ENCODE assay signal across 8 cellular contexts in genomic region chr17:22600904-22601303, GRCh38.
DNase-seq lines count a peak whose midpoint lies in the region; TF ChIP-seq lines count a peak whose summit lies in the region.
"Not testable (repeated sequence)": the region's sequence is repeated elsewhere in the genome, so short reads cannot be mapped to it uniquely, and the experiment has no call there.

No MANE protein-coding gene starts in this region.

- not testable (repeated sequence) for H3K9ac ChIP-seq in SK-N-SH

- not testable (repeated sequence) for H2AFZ ChIP-seq in SK-N-SH (ENCODE audit: low read depth)

- not testable (repeated sequence) for H3K36me3 Mint-ChIP-seq in type B pancreatic cell

- not testable (repeated sequence) for H3K4me1 ChIP-seq in SK-N-SH (ENCODE audit: control insufficient read depth in 1 of 2, insufficient read depth in 2 of 2, low read depth in 1 of 2, low read length in 1 of 2)

- POLR2A ChIA-PET in SK-N-SH (lab: Yijun Ruan, JAX) = not testable (repeated sequence)

- H3K9me3 Mint-ChIP-seq in type B pancreatic cell = not testable (repeated sequence)

- H3K36me3 ChIP-seq in SK-N-SH (replicated peaks in 1 of 2; ENCODE audit: control insufficient read depth in 1 of 2, insufficient read depth in 2 of 2, low read length in 1 of 2) = not testable (repeated sequence)

- H3K9me2 ChIP-seq in SK-N-SH = not testable (repeated sequence)

- TF ChIP-seq EP300 in SK-N-SH (IDR thresholded peaks at IDR 0.05; ENCODE audit: borderline replicate concordance in 1 of 2, low read depth in 1 of 2, low read length in 1 of 2) = not testable (repeated sequence)

- H3F3A ChIP-seq in SK-N-SH (replicated peaks; ENCODE audit: insufficient read depth) = not testable (repeated sequence)

- TF ChIP-seq CTCF in SK-N-SH (IDR thresholded peaks at IDR 0.05) (peak; percentile 65), type B pancreatic cell (conservative IDR thresholded peaks at IDR 0.05) (peak; percentile 40)

- not testable (repeated sequence) for H3K27ac ChIP-seq in SK-N-SH (ENCODE audit: low read depth in 2 of 2, low read length in 1 of 2)

- H3K27ac Mint-ChIP-seq in type B pancreatic cell = not testable (repeated sequence)

- peak; percentile 42; the same call in 1 of the 2 replicates for TF ChIP-seq RAD21 in SK-N-SH (IDR thresholded peaks at IDR 0.05; ENCODE audit: low read length)

- not testable (repeated sequence) for H3K4me2 ChIP-seq in SK-N-SH

- H3K79me2 ChIP-seq in SK-N-SH (ENCODE audit: insufficient read depth) = not testable (repeated sequence)

- H3K27me3 Mint-ChIP-seq in type B pancreatic cell = not testable (repeated sequence)

- H3K27me3 ChIP-seq in SK-N-SH (ENCODE audit: insufficient read depth) = not testable (repeated sequence)

- not testable (repeated sequence) for H3K4me3 ChIP-seq in SK-N-SH (ENCODE audit: low read depth in 2 of 2, low read length in 1 of 2)

- not testable (repeated sequence) for H3K4me1 Mint-ChIP-seq in type B pancreatic cell (ENCODE audit: unreplicated experiment)

- H3K4me3 Mint-ChIP-seq in type B pancreatic cell = not testable (repeated sequence)

- 0% methylated on average over 2 of the region's 2 CpGs for WGBS in SK-N-SH (ENCODE audit: low lambda C conversion rate)

- CTCF ChIA-PET in SK-N-SH (lab: Yijun Ruan, JAX) = not testable (repeated sequence)

- H3K9me3 ChIP-seq in SK-N-SH = not testable (repeated sequence)

- H4K20me1 ChIP-seq in SK-N-SH (ENCODE audit: insufficient read depth) = not testable (repeated sequence)

- DNase-seq in DMS53 (lab: John Stamatoyannopoulos, UW) = peak; percentile 62
- DNase-seq in HT1080 (ENCODE audit: low read depth) = peak; percentile 46
- DNase-seq in NCI-H1417 (lab: John Stamatoyannopoulos, UW) = peak in 2 of 3 experiments; percentile 13 to 34
- peak; percentile 21 for DNase-seq in NCI-H748 treated with DMSO at 0.1 percent for 48 hours (lab: John Stamatoyannopoulos, UW)
- DNase-seq in SK-N-SH; type B pancreatic cell (ENCODE audit: extremely low spot score, unreplicated experiment): not testable (repeated sequence)
- DNase-seq in dermis blood vessel endothelial cell = peak; percentile 23
- DNase-seq in inferior parietal cortex (ENCODE audit: extremely low spot score) = peak; percentile 61

TF ChIP-seq in SK-N-SH, 30 proteins besides CTCF, POLR2A, EP300 and RAD21:
- 0 out of 2 replicates have a peak, but pooled peaks have one; percentile 3 for TF ChIP-seq SMC3 (IDR thresholded peaks at IDR 0.05; ENCODE audit: low read depth, low read length)
